In the genomic region with DNA sequence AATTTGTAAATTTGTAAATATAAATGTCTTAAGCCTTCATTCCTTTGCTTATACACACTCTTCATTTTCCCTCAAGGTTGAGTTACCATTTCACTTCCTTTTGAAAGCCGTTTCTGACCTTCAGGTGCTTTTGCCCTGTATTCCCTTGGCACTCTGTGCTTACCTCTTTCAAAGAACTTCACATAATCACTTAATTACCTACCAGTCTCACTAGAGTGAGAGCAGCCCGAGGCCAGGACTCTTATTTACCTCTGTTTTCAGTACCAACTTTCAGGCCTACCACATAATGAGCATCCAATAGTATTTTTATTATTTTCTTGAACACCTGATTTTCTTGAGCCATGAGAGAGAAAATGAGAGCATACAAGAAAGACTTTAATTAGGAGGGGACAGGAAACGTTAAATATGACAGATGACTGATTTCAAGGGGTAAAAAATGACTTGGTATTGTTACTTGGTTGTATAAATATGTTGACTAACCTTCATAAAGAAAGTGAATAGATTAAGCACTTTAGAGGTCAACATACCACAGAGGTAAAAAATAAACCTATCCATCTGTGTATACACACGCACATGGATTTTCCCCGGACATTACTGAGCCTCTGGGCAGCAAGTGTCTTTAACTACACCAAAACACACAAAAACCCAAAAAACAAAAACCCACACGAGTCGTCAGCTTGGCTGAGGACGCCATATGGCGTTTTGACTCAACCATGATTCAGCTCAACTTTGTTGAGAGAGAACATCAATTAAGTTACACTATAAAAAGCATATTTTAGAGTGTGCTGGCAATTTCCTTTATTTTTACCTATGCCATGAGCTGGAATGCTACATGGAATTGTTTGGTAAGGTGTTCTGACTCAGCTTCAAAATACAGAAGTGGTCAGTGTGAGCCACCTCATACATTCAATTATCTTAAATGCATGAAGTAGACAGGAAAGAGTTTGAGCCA, we compare ENCODE assay signal across 1 cellular context.
TF ChIP-seq lines count a peak whose summit lies in the region.

No MANE protein-coding gene starts in this region.

TF ChIP-seq in GM12878, 131 proteins besides CTCF, POLR2A, EP300 and RAD21 (continued from another document and continues in another):
- TF ChIP-seq, protein P1, sequence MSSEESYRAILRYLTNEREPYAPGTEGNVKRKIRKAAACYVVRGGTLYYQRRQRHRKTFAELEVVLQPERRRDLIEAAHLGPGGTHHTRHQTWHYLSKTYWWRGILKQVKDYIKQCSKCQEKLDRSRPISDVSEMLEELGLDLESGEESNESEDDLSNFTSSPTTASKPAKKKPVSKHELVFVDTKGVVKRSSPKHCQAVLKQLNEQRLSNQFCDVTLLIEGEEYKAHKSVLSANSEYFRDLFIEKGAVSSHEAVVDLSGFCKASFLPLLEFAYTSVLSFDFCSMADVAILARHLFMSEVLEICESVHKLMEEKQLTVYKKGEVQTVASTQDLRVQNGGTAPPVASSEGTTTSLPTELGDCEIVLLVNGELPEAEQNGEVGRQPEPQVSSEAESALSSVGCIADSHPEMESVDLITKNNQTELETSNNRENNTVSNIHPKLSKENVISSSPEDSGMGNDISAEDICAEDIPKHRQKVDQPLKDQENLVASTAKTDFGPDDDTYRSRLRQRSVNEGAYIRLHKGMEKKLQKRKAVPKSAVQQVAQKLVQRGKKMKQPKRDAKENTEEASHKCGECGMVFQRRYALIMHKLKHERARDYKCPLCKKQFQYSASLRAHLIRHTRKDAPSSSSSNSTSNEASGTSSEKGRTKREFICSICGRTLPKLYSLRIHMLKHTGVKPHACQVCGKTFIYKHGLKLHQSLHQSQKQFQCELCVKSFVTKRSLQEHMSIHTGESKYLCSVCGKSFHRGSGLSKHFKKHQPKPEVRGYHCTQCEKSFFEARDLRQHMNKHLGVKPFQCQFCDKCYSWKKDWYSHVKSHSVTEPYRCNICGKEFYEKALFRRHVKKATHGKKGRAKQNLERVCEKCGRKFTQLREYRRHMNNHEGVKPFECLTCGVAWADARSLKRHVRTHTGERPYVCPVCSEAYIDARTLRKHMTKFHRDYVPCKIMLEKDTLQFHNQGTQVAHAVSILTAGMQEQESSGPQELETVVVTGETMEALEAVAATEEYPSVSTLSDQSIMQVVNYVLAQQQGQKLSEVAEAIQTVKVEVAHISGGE (CRISPR knock-in tag; IDR thresholded peaks at IDR 0.05), result no peak
- TF ChIP-seq HDGF (IDR thresholded peaks at IDR 0.05) (no peak), STAT3 (IDR thresholded peaks at IDR 0.05; ENCODE audit: low read depth, low read length) (peak; percentile 90), LARP7 (IDR thresholded peaks at IDR 0.05) (no peak), YBX1 (IDR thresholded peaks at IDR 0.05) (no peak), TCF3 (IDR thresholded peaks at IDR 0.05; ENCODE audit: borderline replicate concordance, insufficient read depth, low read depth, low read length) (0 out of 2 replicates have a peak, but pooled peaks have one; percentile 59), FOXM1 (IDR thresholded peaks at IDR 0.05; ENCODE audit: low read depth, low read length) (peak; percentile 99), BMI1 (IDR thresholded peaks at IDR 0.05; ENCODE audit: borderline replicate concordance) (no peak), KLF5 (IDR thresholded peaks at IDR 0.05; ENCODE audit: partially characterized antibody) (peak; percentile 25), TAF1 (IDR thresholded peaks at IDR 0.05; ENCODE audit: borderline replicate concordance, low read depth, low read length) (no peak), MEF2B (IDR thresholded peaks at IDR 0.05; ENCODE audit: partially characterized antibody, poor library complexity, severe bottlenecking) (peak; percentile 67), HDAC6 (IDR thresholded peaks at IDR 0.05; ENCODE audit: unreplicated experiment) (no peak), CREM (IDR thresholded peaks at IDR 0.05; ENCODE audit: low read depth) (peak; percentile 83), BCL11A (IDR thresholded peaks at IDR 0.05; ENCODE audit: low read depth, low read length) (peak; percentile 68), E2F4 (IDR thresholded peaks at IDR 0.05; ENCODE audit: low read depth, low read length) (no peak), TCF12 (IDR thresholded peaks at IDR 0.05; ENCODE audit: low read depth, low read length) (peak; percentile 32; the same call in 1 of the 2 replicates), GATAD2B (conservative IDR thresholded peaks at IDR 0.05; ENCODE audit: low read depth) (no peak), NR2C2 (IDR thresholded peaks at IDR 0.05; ENCODE audit: borderline replicate concordance, control insufficient read depth, insufficient read length, low read depth) (no peak), ZNF207 (IDR thresholded peaks at IDR 0.05; ENCODE audit: borderline replicate concordance) (no peak), HCFC1 (IDR thresholded peaks at IDR 0.05; ENCODE audit: low read length) (no peak), ZNF274 (IDR thresholded peaks at IDR 0.05; ENCODE audit: insufficient read depth, insufficient read length) (no peak), POLR2AphosphoS2 (IDR thresholded peaks at IDR 0.05; ENCODE audit: low read depth, low read length) (no peak), NR2C1 (IDR thresholded peaks at IDR 0.05) (no peak), SIX5 (IDR thresholded peaks at IDR 0.05; ENCODE audit: low read depth, low read length, severe bottlenecking) (no peak), SREBF1 (IDR thresholded peaks at IDR 0.05; ENCODE audit: low read length) (no peak), BHLHE40 (IDR thresholded peaks at IDR 0.05; ENCODE audit: borderline replicate concordance in 1 of 2, low read depth in 2 of 2, low read length in 1 of 2) (peak in 1 of 2 experiments; percentile 44; a peak in 1 of 4 replicates), NFYA (IDR thresholded peaks at IDR 0.05; ENCODE audit: borderline replicate concordance, low read depth, low read length) (no peak), TARDBP (IDR thresholded peaks at IDR 0.05; ENCODE audit: borderline replicate concordance) (no peak), SUPT20H (IDR thresholded peaks at IDR 0.05; ENCODE audit: borderline replicate concordance, control insufficient read depth, low read depth, low read length) (no peak), MAX (IDR thresholded peaks at IDR 0.05; ENCODE audit: low read depth, low read length) (no peak), POLR2AphosphoS5 (IDR thresholded peaks at IDR 0.05; ENCODE audit: low read length) (no peak), SPI1 (IDR thresholded peaks at IDR 0.05; ENCODE audit: borderline replicate concordance, insufficient read depth, low read depth, low read length) (peak; percentile 76), CEBPB (IDR thresholded peaks at IDR 0.05; ENCODE audit: borderline replicate concordance in 1 of 2, low read depth in 2 of 2, low read length in 2 of 2) (peak in 1 of 2 experiments; percentile 80; a peak in 1 of 4 replicates), ZNF384 (IDR thresholded peaks at IDR 0.05; ENCODE audit: borderline replicate concordance, low read depth, low read length) (no peak), ZBTB4 (CRISPR knock-in tag; IDR thresholded peaks at IDR 0.05) (no peak)
- TF ChIP-seq, protein P2, sequence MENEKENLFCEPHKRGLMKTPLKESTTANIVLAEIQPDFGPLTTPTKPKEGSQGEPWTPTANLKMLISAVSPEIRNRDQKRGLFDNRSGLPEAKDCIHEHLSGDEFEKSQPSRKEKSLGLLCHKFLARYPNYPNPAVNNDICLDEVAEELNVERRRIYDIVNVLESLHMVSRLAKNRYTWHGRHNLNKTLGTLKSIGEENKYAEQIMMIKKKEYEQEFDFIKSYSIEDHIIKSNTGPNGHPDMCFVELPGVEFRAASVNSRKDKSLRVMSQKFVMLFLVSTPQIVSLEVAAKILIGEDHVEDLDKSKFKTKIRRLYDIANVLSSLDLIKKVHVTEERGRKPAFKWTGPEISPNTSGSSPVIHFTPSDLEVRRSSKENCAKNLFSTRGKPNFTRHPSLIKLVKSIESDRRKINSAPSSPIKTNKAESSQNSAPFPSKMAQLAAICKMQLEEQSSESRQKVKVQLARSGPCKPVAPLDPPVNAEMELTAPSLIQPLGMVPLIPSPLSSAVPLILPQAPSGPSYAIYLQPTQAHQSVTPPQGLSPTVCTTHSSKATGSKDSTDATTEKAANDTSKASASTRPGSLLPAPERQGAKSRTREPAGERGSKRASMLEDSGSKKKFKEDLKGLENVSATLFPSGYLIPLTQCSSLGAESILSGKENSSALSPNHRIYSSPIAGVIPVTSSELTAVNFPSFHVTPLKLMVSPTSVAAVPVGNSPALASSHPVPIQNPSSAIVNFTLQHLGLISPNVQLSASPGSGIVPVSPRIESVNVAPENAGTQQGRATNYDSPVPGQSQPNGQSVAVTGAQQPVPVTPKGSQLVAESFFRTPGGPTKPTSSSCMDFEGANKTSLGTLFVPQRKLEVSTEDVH (IDR thresholded peaks at IDR 0.05; ENCODE audit: low read depth, partially characterized antibody), result no peak
- TF ChIP-seq, protein P3, sequence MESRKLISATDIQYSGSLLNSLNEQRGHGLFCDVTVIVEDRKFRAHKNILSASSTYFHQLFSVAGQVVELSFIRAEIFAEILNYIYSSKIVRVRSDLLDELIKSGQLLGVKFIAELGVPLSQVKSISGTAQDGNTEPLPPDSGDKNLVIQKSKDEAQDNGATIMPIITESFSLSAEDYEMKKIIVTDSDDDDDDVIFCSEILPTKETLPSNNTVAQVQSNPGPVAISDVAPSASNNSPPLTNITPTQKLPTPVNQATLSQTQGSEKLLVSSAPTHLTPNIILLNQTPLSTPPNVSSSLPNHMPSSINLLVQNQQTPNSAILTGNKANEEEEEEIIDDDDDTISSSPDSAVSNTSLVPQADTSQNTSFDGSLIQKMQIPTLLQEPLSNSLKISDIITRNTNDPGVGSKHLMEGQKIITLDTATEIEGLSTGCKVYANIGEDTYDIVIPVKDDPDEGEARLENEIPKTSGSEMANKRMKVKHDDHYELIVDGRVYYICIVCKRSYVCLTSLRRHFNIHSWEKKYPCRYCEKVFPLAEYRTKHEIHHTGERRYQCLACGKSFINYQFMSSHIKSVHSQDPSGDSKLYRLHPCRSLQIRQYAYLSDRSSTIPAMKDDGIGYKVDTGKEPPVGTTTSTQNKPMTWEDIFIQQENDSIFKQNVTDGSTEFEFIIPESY (IDR thresholded peaks at IDR 0.05), result no peak
- TF ChIP-seq, protein P4, sequence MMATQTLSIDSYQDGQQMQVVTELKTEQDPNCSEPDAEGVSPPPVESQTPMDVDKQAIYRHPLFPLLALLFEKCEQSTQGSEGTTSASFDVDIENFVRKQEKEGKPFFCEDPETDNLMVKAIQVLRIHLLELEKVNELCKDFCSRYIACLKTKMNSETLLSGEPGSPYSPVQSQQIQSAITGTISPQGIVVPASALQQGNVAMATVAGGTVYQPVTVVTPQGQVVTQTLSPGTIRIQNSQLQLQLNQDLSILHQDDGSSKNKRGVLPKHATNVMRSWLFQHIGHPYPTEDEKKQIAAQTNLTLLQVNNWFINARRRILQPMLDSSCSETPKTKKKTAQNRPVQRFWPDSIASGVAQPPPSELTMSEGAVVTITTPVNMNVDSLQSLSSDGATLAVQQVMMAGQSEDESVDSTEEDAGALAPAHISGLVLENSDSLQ (IDR thresholded peaks at IDR 0.05), result peak; percentile 41; the same call in 1 of the 2 replicates
- TF ChIP-seq, protein P5, sequence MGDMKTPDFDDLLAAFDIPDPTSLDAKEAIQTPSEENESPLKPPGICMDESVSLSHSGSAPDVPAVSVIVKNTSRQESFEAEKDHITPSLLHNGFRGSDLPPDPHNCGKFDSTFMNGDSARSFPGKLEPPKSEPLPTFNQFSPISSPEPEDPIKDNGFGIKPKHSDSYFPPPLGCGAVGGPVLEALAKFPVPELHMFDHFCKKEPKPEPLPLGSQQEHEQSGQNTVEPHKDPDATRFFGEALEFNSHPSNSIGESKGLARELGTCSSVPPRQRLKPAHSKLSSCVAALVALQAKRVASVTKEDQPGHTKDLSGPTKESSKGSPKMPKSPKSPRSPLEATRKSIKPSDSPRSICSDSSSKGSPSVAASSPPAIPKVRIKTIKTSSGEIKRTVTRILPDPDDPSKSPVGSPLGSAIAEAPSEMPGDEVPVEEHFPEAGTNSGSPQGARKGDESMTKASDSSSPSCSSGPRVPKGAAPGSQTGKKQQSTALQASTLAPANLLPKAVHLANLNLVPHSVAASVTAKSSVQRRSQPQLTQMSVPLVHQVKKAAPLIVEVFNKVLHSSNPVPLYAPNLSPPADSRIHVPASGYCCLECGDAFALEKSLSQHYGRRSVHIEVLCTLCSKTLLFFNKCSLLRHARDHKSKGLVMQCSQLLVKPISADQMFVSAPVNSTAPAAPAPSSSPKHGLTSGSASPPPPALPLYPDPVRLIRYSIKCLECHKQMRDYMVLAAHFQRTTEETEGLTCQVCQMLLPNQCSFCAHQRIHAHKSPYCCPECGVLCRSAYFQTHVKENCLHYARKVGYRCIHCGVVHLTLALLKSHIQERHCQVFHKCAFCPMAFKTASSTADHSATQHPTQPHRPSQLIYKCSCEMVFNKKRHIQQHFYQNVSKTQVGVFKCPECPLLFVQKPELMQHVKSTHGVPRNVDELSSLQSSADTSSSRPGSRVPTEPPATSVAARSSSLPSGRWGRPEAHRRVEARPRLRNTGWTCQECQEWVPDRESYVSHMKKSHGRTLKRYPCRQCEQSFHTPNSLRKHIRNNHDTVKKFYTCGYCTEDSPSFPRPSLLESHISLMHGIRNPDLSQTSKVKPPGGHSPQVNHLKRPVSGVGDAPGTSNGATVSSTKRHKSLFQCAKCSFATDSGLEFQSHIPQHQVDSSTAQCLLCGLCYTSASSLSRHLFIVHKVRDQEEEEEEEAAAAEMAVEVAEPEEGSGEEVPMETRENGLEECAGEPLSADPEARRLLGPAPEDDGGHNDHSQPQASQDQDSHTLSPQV (IDR thresholded peaks at IDR 0.05), result no peak
